In the genomic region with DNA sequence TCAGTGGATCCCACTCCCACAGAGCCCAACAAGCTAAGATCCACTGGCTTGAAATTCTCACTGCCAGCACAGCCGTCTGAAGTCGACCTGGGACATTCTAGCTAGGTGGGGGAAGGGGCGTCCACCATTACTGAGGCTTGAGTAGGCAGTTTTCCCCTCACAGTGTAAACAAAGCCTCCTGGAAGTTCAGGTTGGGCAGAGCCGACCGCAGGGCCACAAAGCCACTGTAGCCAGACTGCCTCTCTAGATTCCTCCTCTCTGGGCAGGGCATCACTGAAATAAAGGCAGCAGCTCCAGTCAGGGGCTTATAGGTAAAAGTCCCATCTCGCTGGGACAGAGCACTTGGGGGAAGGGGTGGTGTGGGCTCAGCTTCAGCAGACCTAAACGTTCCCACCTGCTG, we compare ENCODE assay signal across 1 cellular context.
A peak's percentile ranks its signal among the peaks of the same experiment; 100 is the strongest.
TF ChIP-seq lines count a peak whose summit lies in the region.

No MANE protein-coding gene starts in this region.

TF ChIP-seq in HEK293, 187 proteins besides CTCF, POLR2A, EP300 and RAD21:
- TF ChIP-seq, protein P1, sequence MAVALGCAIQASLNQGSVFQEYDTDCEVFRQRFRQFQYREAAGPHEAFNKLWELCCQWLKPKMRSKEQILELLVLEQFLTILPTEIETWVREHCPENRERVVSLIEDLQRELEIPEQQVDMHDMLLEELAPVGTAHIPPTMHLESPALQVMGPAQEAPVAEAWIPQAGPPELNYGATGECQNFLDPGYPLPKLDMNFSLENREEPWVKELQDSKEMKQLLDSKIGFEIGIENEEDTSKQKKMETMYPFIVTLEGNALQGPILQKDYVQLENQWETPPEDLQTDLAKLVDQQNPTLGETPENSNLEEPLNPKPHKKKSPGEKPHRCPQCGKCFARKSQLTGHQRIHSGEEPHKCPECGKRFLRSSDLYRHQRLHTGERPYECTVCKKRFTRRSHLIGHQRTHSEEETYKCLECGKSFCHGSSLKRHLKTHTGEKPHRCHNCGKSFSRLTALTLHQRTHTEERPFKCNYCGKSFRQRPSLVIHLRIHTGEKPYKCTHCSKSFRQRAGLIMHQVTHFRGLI (tag by site-specific recombination; IDR thresholded peaks at IDR 0.05): peak; percentile 87
